ENCODE assay signal across 8 cellular contexts in the genomic region with DNA sequence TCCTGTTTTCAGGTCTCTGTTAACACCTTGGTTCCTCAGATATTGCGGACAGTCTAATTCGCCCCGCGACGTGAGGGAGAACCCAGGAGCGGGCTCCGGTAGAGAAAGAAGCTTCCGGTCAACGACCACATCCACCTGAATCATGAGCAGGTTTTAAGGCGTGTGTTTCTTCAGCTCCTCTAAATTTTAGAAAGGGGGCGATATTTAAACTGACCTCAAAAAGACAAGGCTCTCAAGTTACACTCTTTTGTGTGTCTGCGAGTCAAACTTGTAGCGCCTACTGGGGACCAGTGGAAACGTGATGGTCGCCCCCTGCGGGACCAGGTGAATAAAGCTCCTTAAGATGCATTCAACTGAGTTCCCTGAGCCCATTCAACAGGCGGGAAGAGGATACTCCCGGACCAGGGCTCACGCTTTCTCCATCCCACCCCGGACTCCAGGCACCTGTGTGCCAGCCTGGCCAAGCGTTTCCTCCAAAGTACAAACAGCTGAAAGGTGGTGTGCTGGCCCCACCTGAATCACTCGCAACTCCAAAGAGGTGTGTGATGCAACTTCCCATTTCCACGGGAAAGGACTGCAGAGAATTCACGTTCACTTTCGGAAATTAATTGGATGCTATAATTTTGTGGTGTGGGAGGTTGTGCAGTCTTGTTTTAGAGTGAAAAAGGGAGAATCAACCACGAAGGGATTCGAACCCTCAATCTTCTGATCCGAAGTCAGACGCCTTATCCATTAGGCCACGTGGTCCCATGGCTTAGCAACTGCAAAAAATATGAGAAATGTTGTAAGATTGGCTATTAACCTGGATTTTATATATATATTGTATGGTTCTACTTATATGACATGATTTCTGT. TPM values are rescaled to one million over a fixed set of nuclear protein-coding genes. Genes with fewer than 3 reads are reported as not detected.
A peak's percentile ranks its signal among the peaks of the same experiment; 100 is the strongest.
DNase-seq lines count a peak whose midpoint lies in the region; ATAC-seq and TF ChIP-seq lines count a peak whose summit lies in the region.

No MANE protein-coding gene starts in this region.

- peaks cover 15% of the 10 kb centered on the region for H3K36me3 Mint-ChIP-seq in natural killer cell

- peak overlapping the region; percentile 35 for H3K4me3 Mint-ChIP-seq in natural killer cell

- peaks cover 7 to 10% of the 10 kb centered on the region in 2 donors for H3K4me1 Mint-ChIP-seq in natural killer cell

- H3K9ac ChIP-seq in endocrine pancreas (ENCODE audit: control insufficient read depth, insufficient read depth, low read length): no peak overlapping the region

- no peak overlapping the region for H3K27ac Mint-ChIP-seq in natural killer cell

- no peaks in the 10 kb centered on the region for H3K36me3 ChIP-seq in right atrium auricular region
- no peaks in the 10 kb centered on the region for H3K36me3 ChIP-seq in endocrine pancreas (ENCODE audit: control insufficient read depth, insufficient read depth, low read length)
- no peaks in the 10 kb centered on the region for H3K36me3 ChIP-seq in uterus

- H3K4me3 ChIP-seq in right atrium auricular region: no peak overlapping the region
- peak overlapping the region; percentile 30 for H3K4me3 ChIP-seq in endocrine pancreas (ENCODE audit: control insufficient read depth, insufficient read depth, low read length)
- H3K4me3 ChIP-seq in uterus: peak overlapping the region; percentile 17 to 24

- H3K27ac ChIP-seq in right atrium auricular region (no peak overlapping the region), uterus (peak overlapping the region in 1 of 2 donors; percentile 2)

- H3K27me3 Mint-ChIP-seq in natural killer cell (ENCODE audit: low read depth in 2 of 2): peaks cover 38 to 92% of the 10 kb centered on the region in 2 donors

- intact Hi-C loops in Right ventricle myocardium inferior (cut with DNase I) (no loop called here), natural killer cell (cut with micrococcal nuclease) (no loop called here), uterus (cut with DNase I; ENCODE audit: low total_unique reads) (no loop called here)

- peaks cover 2 to 8% of the 10 kb centered on the region in 2 donors for H3K9me3 Mint-ChIP-seq in natural killer cell

- H3K27me3 ChIP-seq in right atrium auricular region (no peaks in the 10 kb centered on the region), endocrine pancreas (ENCODE audit: control insufficient read depth, insufficient read depth, low read length) (peaks cover 2% of the 10 kb centered on the region), uterus (peaks cover 0 to 2% of the 10 kb centered on the region in 2 donors)

- TF ChIP-seq CTCF in right atrium auricular region (IDR thresholded peaks at IDR 0.05) (peak in 1 of 2 donors; percentile 20), natural killer cell (IDR thresholded peaks at IDR 0.05) (no peak), uterus (IDR thresholded peaks at IDR 0.05) (peak in 2 of 4 experiments; percentile 58 to 62)

- H3K9me3 ChIP-seq in right atrium auricular region (no peaks in the 10 kb centered on the region), endocrine pancreas (ENCODE audit: control insufficient read depth, low read length) (no peaks in the 10 kb centered on the region), uterus (no peaks in the 10 kb centered on the region)

- TF ChIP-seq POLR2A in uterus (IDR thresholded peaks at IDR 0.05): no peak

- H3K4me1 ChIP-seq in right atrium auricular region (no peaks in the 10 kb centered on the region), endocrine pancreas (ENCODE audit: control insufficient read depth, insufficient read depth, low read length) (no peaks in the 10 kb centered on the region), uterus (no peaks in the 10 kb centered on the region)

- no peak for DNase-seq in Right ventricle myocardium inferior (ENCODE audit: missing footprints)
- DNase-seq in right atrium auricular region (ENCODE audit: low spot score): no peak
- peak; percentile 97 for DNase-seq in NCI-H748 (lab: John Stamatoyannopoulos, UW; ENCODE audit: unreplicated experiment)
- peak; percentile 55 to 62 for DNase-seq in activated CD4-positive, alpha-beta T cell treated with anti-CD3 and anti-CD28 coated beads, Interleukin-2, amount 50 U/mL, for 48 hours
- no peak for DNase-seq in natural killer cell
- peak; percentile 66 to 67 for DNase-seq in uterus

- ATAC-seq in Right ventricle myocardium inferior: peak; percentile 28
- ATAC-seq in HG03196 (IDR thresholded peaks at IDR 0.05; ENCODE audit: unreplicated experiment): peak; percentile 55
- ATAC-seq in natural killer cell: peak in 1 of 3 donors; percentile 36

RNA-seq across cellular contexts. Expression of gene GPX5, which starts 17.0 kb away (rescaled TPM):
- total RNA-seq in Right ventricle myocardium inferior: not detected
- total RNA-seq in right atrium auricular region: not detected
- total RNA-seq in natural killer cell: not detected
- total RNA-seq in uterus: not detected

RNA-seq across cellular contexts. Expression of gene GPX6, which starts 27.1 kb away (rescaled TPM):
- total RNA-seq in Right ventricle myocardium inferior (not detected), right atrium auricular region (not detected), natural killer cell (not detected), uterus (not detected)

Comparison
In these comparisons a context has a peak if more than half of its experiments do, and no peak if none do; other contexts are left out.
1. DNase-seq: peak in NCI-H748 (single experiment), activated CD4-positive, alpha-beta T cell treated with anti-CD3 and anti-CD28 coated beads, Interleukin-2, amount 50 U/mL, for 48 hours (2 of 2) and uterus (2 of 2); none in Right ventricle myocardium inferior (single experiment), right atrium auricular region (single experiment) and natural killer cell (single experiment).
2. H3K4me3 ChIP-seq: peak in endocrine pancreas (single experiment) and uterus (2 of 2); none in right atrium auricular region (0 of 2).